ENCODE assay signal across 19 cellular contexts in the genomic region with DNA sequence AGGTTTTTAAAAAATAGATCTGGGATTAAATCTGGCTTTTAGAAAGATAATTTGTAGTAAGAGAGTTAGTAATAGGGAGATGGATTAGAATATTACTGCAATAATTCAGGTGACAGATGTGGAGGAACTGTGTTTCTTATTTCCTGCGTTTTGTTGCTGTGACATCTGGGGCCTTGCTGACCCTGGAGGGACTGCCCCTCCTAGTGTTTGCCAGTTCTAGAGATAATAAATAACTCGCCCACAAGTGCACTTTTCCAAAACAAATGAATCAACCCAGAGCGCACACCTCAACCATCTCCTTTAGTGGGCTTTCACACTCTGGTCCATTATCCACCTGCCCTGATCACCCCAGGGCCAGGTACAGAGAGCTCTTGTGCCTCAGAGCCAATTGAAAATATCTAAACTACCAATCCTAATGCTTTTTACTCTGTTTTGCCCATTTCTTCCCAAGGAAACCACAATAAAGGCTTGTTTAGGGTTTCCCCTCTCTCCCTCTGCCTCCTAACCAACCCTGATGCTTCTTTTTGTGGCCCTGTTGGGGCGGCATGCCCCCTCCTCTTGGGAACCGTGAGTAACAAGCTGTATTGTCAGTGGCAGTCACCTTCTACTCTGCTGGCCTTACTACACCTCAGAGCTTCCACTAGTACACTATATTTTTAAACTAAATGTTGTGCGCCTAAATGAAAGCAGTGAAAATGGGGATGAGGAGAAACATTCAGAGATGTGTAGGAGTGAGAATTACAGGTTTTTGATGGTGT.
DNase-seq lines count a peak whose midpoint lies in the region; ATAC-seq, FAIRE-seq and TF ChIP-seq lines count a peak whose summit lies in the region.
"Had no signal": no experiment of that assay in that cellular context is flagged by ENCODE, and none has a peak within 500 bp of the region (broad histone marks: within the 10 kb centered on the region; RNA-seq: fewer than 3 reads in every experiment).

No MANE protein-coding gene starts in this region.

- H2AFZ ChIP-seq in GM12878 (ENCODE audit: control insufficient read depth, low read depth, low read length), result no peak overlapping the region
- H2AFZ ChIP-seq: GM23248 had no signal

- H3K4me1 ChIP-seq in GM12878 (ENCODE audit: control insufficient read depth, insufficient read depth, low read length) (no peaks in the 10 kb centered on the region), left lung (no peaks in the 10 kb centered on the region)
- H3K4me1 ChIP-seq: SJSA1 had no signal

- H3K9me3 ChIP-seq in GM12878 (replicated peaks; ENCODE audit: control insufficient read depth, insufficient read depth, low read length) (no peaks in the 10 kb centered on the region), left lung (no peaks in the 10 kb centered on the region)
- H3K9me3 ChIP-seq: SJSA1 had no signal

- H3K9ac ChIP-seq in GM12878 (ENCODE audit: control insufficient read depth, insufficient read depth, low read length), result no peak overlapping the region
- H3K9ac ChIP-seq: GM23248 had no signal

- peak; percentile 49 for ATAC-seq in GM18858 (IDR thresholded peaks at IDR 0.05; ENCODE audit: unreplicated experiment)
- peak; percentile 87 for ATAC-seq in GM21423 (IDR thresholded peaks at IDR 0.05; ENCODE audit: unreplicated experiment)
- ATAC-seq in HG02970 (IDR thresholded peaks at IDR 0.05; ENCODE audit: low FRiP score, unreplicated experiment), result peak; percentile 75
- peak; percentile 62 for ATAC-seq in GM12878
- no peak for ATAC-seq in HG02981 (IDR thresholded peaks at IDR 0.05; ENCODE audit: unreplicated experiment)
- ATAC-seq in left lung, result no peak
- no peak for ATAC-seq in HG03460 (IDR thresholded peaks at IDR 0.05; ENCODE audit: unreplicated experiment)
- ATAC-seq: esophagus mucosa, right cardiac atrium had no signal

- H4K20me1 ChIP-seq in GM12878 (ENCODE audit: control insufficient read depth, insufficient read depth), result no peaks in the 10 kb centered on the region

- H3K36me3 ChIP-seq in GM12878 (ENCODE audit: control insufficient read depth in 2 of 2, insufficient read depth in 2 of 2, low read length in 1 of 2), result no peaks in the 10 kb centered on the region
- no peaks in the 10 kb centered on the region for H3K36me3 ChIP-seq in left lung
- H3K36me3 ChIP-seq: SJSA1 had no signal

- DNase-seq in GM12878 (ENCODE audit: low read depth, low spot score) (no peak), left lung (no peak), OCI-M2 (lab: John Stamatoyannopoulos, UW; ENCODE audit: unreplicated experiment) (no peak)
- DNase-seq: activated CD8-positive, alpha-beta memory T cell treated with anti-CD3 and anti-CD28 coated beads, Interleukin-2, amount 50 U/mL, for 48 hours; DND-41; GM23248; NCI-H2107; right cardiac atrium; stimulated activated CD4-positive, alpha-beta T cell treated with anti-CD3 and anti-CD28 coated beads, Interleukin-4, amount 100 ng/mL, for 4 hours; stimulated activated naive CD4-positive, alpha-beta T cell had no signal

- H3K27ac ChIP-seq in GM12878 (ENCODE audit: control insufficient read depth, insufficient read depth) (no peak overlapping the region), left lung (no peak overlapping the region)
- H3K27ac ChIP-seq: GM23248, SJSA1, VCaP had no signal

- RAD21 ChIA-PET in GM12878 (lab: Charles Lee; ENCODE audit: unreplicated experiment), result interaction anchor here (0.7 to 1.5 kb wide), 4 partner anchors 13 to 223 kb away, joined by 3 to 4 read pairs (median 4); no protein-coding TSS in a partner anchor

- CTCF ChIA-PET in GM12878 (lab: Yijun Ruan, JAX), result interaction anchor here (0.6 to 1.7 kb wide), 4 partner anchors 28 to 889 kb away, joined by 3 to 5 read pairs (median 3); no protein-coding TSS in a partner anchor

- no peak overlapping the region for H3K4me3 ChIP-seq in GM12878
- H3K4me3 ChIP-seq in left lung, result no peak overlapping the region
- H3K4me3 ChIP-seq: GM23248, SJSA1 had no signal

- SMC1A ChIA-PET in GM12878 (lab: Charles Lee; ENCODE audit: uncharacterized antibody, unreplicated experiment), result interaction anchor here (0.7 to 2.8 kb wide), 7 partner anchors 12 to 405 kb away, joined by 3 to 11 read pairs (median 4); no protein-coding TSS in a partner anchor

- H3K4me2 ChIP-seq in GM12878 (ENCODE audit: control insufficient read depth, insufficient read depth), result no peak overlapping the region

- no peak for TF ChIP-seq RAD21 in GM12878 (IDR thresholded peaks at IDR 0.05; ENCODE audit: insufficient read depth, low read depth, low read length)

- 21% methylated on average over 6 of the region's 6 CpGs for WGBS in GM12878 (ENCODE audit: insufficient coverage, insufficient replicate concordance, low lambda C conversion rate, missing lambda C conversion rate)

- in situ Hi-C loops in GM12878 (cut with MboI), result no loop called here

- no peak for TF ChIP-seq EP300 in GM12878 (IDR thresholded peaks at IDR 0.05; ENCODE audit: borderline replicate concordance in 1 of 2, control insufficient read depth in 1 of 2, low read depth in 2 of 2, low read length in 2 of 2)

- no peak for TF ChIP-seq CTCF in GM12878 (IDR thresholded peaks at IDR 0.05 in 2 of 3, conservative IDR thresholded peaks at IDR 0.05 in 1 of 3; ENCODE audit: control insufficient read depth in 2 of 3, extremely low read depth in 1 of 3, insufficient read depth in 1 of 3, low read depth in 3 of 3, low read length in 3 of 3)
- no peak for TF ChIP-seq CTCF in left lung (IDR thresholded peaks at IDR 0.05)

- no peaks in the 10 kb centered on the region for H3K79me2 ChIP-seq in GM12878 (ENCODE audit: control insufficient read depth, insufficient read depth, low read length)

- POLR2A ChIA-PET in GM12878 (lab: Charles Lee), result interaction anchor here (0.7 kb wide), 1 partner anchor 399 kb away, joined by 3 read pairs; no protein-coding TSS in a partner anchor

- intact Hi-C loops in GM12878 (cut with micrococcal nuclease; ENCODE audit: unreplicated experiment), result no loop called here
- intact Hi-C loops in left lung (cut with DNase I), result no loop called here

- no peak for TF ChIP-seq POLR2A in GM12878 (IDR thresholded peaks at IDR 0.05; ENCODE audit: low read depth, low read length)

- no peak for FAIRE-seq in GM12878 (lab: Jason Lieb, UNC)
- FAIRE-seq: colon had no signal

- no TSS peak for BruUV-seq in GM12878 (replicated peaks; lab: Mats Ljungman, UMichigan)

- no peaks in the 10 kb centered on the region; a peak in 2 of 4 replicates for H3K27me3 ChIP-seq in GM12878 (replicated peaks in 1 of 2; ENCODE audit: control insufficient read depth in 2 of 2, insufficient read depth in 2 of 2, low read length in 1 of 2)
- no peaks in the 10 kb centered on the region for H3K27me3 ChIP-seq in left lung
- H3K27me3 ChIP-seq: SJSA1 had no signal

TF ChIP-seq in GM12878, 131 proteins besides CTCF, POLR2A, EP300 and RAD21:
- TF ChIP-seq IKZF1 (conservative IDR thresholded peaks at IDR 0.05), result 0 out of 2 replicates have a peak, but pooled peaks have one; percentile 9
- peak in 1 of 2 experiments; percentile 38; a peak in 1 of 4 replicates for TF ChIP-seq IKZF2 (IDR thresholded peaks at IDR 0.05)
- TF ChIP-seq, protein P1, sequence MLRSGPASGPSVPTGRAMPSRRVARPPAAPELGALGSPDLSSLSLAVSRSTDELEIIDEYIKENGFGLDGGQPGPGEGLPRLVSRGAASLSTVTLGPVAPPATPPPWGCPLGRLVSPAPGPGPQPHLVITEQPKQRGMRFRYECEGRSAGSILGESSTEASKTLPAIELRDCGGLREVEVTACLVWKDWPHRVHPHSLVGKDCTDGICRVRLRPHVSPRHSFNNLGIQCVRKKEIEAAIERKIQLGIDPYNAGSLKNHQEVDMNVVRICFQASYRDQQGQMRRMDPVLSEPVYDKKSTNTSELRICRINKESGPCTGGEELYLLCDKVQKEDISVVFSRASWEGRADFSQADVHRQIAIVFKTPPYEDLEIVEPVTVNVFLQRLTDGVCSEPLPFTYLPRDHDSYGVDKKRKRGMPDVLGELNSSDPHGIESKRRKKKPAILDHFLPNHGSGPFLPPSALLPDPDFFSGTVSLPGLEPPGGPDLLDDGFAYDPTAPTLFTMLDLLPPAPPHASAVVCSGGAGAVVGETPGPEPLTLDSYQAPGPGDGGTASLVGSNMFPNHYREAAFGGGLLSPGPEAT (IDR thresholded peaks at IDR 0.05; ENCODE audit: low read depth), result 0 out of 2 replicates have a peak, but pooled peaks have one; percentile 15
- no peak for TF ChIP-seq TARDBP (IDR thresholded peaks at IDR 0.05; ENCODE audit: borderline replicate concordance)
- no peak for TF ChIP-seq FOXK2 (IDR thresholded peaks at IDR 0.05)

Comparison
In these comparisons a context has a peak if more than half of its experiments do, and no peak if none do; other contexts are left out.
1. ATAC-seq: peak in GM18858 (single experiment), GM21423 (single experiment), HG02970 (single experiment) and GM12878 (single experiment); none in HG02981 (single experiment), left lung (single experiment) and HG03460 (single experiment).